In the genomic region with DNA sequence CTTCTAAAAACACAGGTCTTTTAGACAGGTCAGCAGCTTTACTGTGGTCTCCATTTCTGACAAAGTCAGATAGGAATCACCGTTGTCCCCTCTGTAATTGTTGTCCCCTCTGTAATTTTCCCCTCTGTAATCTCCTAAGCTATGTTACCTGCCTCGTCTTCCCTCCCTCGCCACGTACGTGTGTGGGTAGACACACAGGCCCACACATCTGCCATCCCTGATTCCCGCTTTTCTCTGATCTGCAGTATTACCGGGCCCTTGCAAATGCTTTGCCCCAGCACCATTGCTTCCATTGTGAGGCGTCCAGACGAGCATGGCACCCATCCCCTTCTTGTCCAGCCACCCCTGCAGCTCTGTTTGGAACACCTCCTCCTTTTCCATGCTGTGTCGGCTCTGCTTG, we compare ENCODE assay signal across 29 cellular contexts. TPM values are rescaled to one million over a fixed set of nuclear protein-coding genes. Genes with fewer than 3 reads are reported as not detected.
A peak's percentile ranks its signal among the peaks of the same experiment; 100 is the strongest.
DNase-seq lines count a peak whose midpoint lies in the region; ATAC-seq and TF ChIP-seq lines count a peak whose summit lies in the region.
"Had no signal": no experiment of that assay in that cellular context is flagged by ENCODE, and none has a peak within 500 bp of the region (broad histone marks: within the 10 kb centered on the region; RNA-seq: fewer than 3 reads in every experiment).

No MANE protein-coding gene starts in this region.

- H3K27me3 ChIP-seq in GM23338 (ENCODE audit: insufficient read depth) = no peaks in the 10 kb centered on the region
- H3K27me3 ChIP-seq: gastroesophageal sphincter, uterus had no signal

- H3K4me1 ChIP-seq in GM23338 (ENCODE audit: insufficient read depth) = no peaks in the 10 kb centered on the region
- H3K4me1 ChIP-seq: gastroesophageal sphincter, uterus had no signal

- H3K36me3 Mint-ChIP-seq in activated CD8-positive, alpha-beta memory T cell treated with anti-CD3 and anti-CD28 coated beads, Interleukin-2, amount 10 ng/mL, durations not matched to agents 7 days and 5 days = peaks cover 63% of the 10 kb centered on the region
- H3K36me3 Mint-ChIP-seq in GM23338 (ENCODE audit: low read depth) (peaks cover 90% of the 10 kb centered on the region), nephron progenitor cell (ENCODE audit: low read depth) (peaks cover 83% of the 10 kb centered on the region)
- H3K36me3 Mint-ChIP-seq in activated naive CD8-positive, alpha-beta T cell treated with anti-CD3 and anti-CD28 coated beads for 36 hours = peaks cover 30% of the 10 kb centered on the region

- TF ChIP-seq CTCF in GM23338 (conservative IDR thresholded peaks at IDR 0.05; ENCODE audit: low read depth in 2 of 2) = no peak
- no peak for TF ChIP-seq CTCF in nephron progenitor cell (IDR thresholded peaks at IDR 0.05)

- H3K4me2 ChIP-seq in GM23338 = no peak overlapping the region

- H3F3A ChIP-seq in GM23338 (replicated peaks; ENCODE audit: low read depth) = peaks cover 64% of the 10 kb centered on the region

- peaks cover 82% of the 10 kb centered on the region for H3K36me3 ChIP-seq in GM23338 (ENCODE audit: insufficient read depth)
- H3K36me3 ChIP-seq: uterus had no signal

- H2AFZ ChIP-seq in GM23338 = no peak overlapping the region

- ATAC-seq in activated CD8-positive, alpha-beta memory T cell treated with anti-CD3 and anti-CD28 coated beads, Interleukin-2, amount 10 ng/mL, durations not matched to agents 7 days and 5 days = no peak
- ATAC-seq in GM23338 = no peak
- no peak for ATAC-seq in GM18520 (IDR thresholded peaks at IDR 0.05; ENCODE audit: unreplicated experiment)
- ATAC-seq in GM21737 (IDR thresholded peaks at IDR 0.05; ENCODE audit: unreplicated experiment) = no peak
- ATAC-seq: activated CD4-positive, CD25-positive, alpha-beta regulatory T cell treated with anti-CD3 and anti-CD28 coated beads, Interleukin-2, amount 50 U/mL, for 24 hours; gastroesophageal sphincter; left lobe of liver had no signal

- H3K27ac ChIP-seq in GM23338 (ENCODE audit: low read depth) = peak overlapping the region; percentile 55; the same call in 1 of the 2 replicates
- H3K27ac ChIP-seq: gastroesophageal sphincter, uterus had no signal

- H4K20me1 ChIP-seq in GM23338 (replicated peaks; ENCODE audit: insufficient read depth) = peaks cover 51% of the 10 kb centered on the region

- H3K27ac Mint-ChIP-seq in activated CD8-positive, alpha-beta memory T cell treated with anti-CD3 and anti-CD28 coated beads, Interleukin-2, amount 10 ng/mL, durations not matched to agents 7 days and 5 days = peak overlapping the region; percentile 61
- H3K27ac Mint-ChIP-seq in GM23338 = no peak overlapping the region; the same call in 1 of the 2 replicates
- H3K27ac Mint-ChIP-seq in activated naive CD8-positive, alpha-beta T cell treated with anti-CD3 and anti-CD28 coated beads for 36 hours = peak overlapping the region; percentile 71
- H3K27ac Mint-ChIP-seq in nephron progenitor cell = peak overlapping the region; percentile 78
- H3K27ac Mint-ChIP-seq: activated CD4-positive, alpha-beta memory T cell treated with anti-CD3 and anti-CD28 coated beads, Interleukin-2, amount 10 ng/mL, durations not matched to agents 7 days and 5 days; activated naive CD4-positive, alpha-beta T cell treated with anti-CD3 and anti-CD28 coated beads, Interleukin-2, amount 10 ng/mL, durations not matched to agents 7 days and 5 days had no signal

- no peak for DNase-seq in activated CD8-positive, alpha-beta memory T cell treated with anti-CD3 and anti-CD28 coated beads, Interleukin-2, amount 10 ng/mL, durations not matched to agents 7 days and 5 days
- DNase-seq in activated CD8-positive, alpha-beta memory T cell treated with anti-CD3 and anti-CD28 coated beads for 24 hours = no peak
- DNase-seq in GM23338 (ENCODE audit: low spot score) = no peak
- DNase-seq in activated naive CD8-positive, alpha-beta T cell treated with anti-CD3 and anti-CD28 coated beads for 36 hours = no peak
- no peak for DNase-seq in nephron progenitor cell
- no peak for DNase-seq in NCI-H2171 treated with DMSO at 0.1 percent for 48 hours (lab: John Stamatoyannopoulos, UW)
- DNase-seq: 8988T; activated CD4-positive, alpha-beta memory T cell treated with anti-CD3 and anti-CD28 coated beads, Interleukin-2, amount 10 ng/mL, durations not matched to agents 7 days and 5 days; activated naive CD4-positive, alpha-beta T cell treated with anti-CD3 and anti-CD28 coated beads, Interleukin-2, amount 10 ng/mL, durations not matched to agents 7 days and 5 days; central memory CD4-positive, alpha-beta T cell; DMS 273 treated with DMSO at 0.1 percent for 48 hours; hypothalamus; immature natural killer cell; KG1; mesenchymal stem cell; NCI-H1436 treated with DMSO at 0.1 percent for 48 hours; NCI-H2107; NCI-H446; NCI-H82; nucleus accumbens; RPMI8226; stimulated activated CD4-positive, alpha-beta T cell treated with anti-CD3 and anti-CD28 coated beads, Interleukin-15, amount 100 ng/mL, for 24 hours; stimulated activated naive CD4-positive, alpha-beta T cell treated with Interleukin-2 at 50 U/mL for 16 hours had no signal

- H3K4me3 ChIP-seq in GM23338 = no peak overlapping the region
- H3K4me3 ChIP-seq: gastroesophageal sphincter, uterus had no signal

- H3K9me3 Mint-ChIP-seq in activated CD8-positive, alpha-beta memory T cell treated with anti-CD3 and anti-CD28 coated beads, Interleukin-2, amount 10 ng/mL, durations not matched to agents 7 days and 5 days (ENCODE audit: low read depth) = no peaks in the 10 kb centered on the region
- no peaks in the 10 kb centered on the region; the same call in 2 of the 3 replicates for H3K9me3 Mint-ChIP-seq in GM23338
- H3K9me3 Mint-ChIP-seq in activated naive CD8-positive, alpha-beta T cell treated with anti-CD3 and anti-CD28 coated beads for 36 hours = no peaks in the 10 kb centered on the region
- no peaks in the 10 kb centered on the region for H3K9me3 Mint-ChIP-seq in nephron progenitor cell
- H3K9me3 Mint-ChIP-seq: activated CD4-positive, alpha-beta memory T cell treated with anti-CD3 and anti-CD28 coated beads, Interleukin-2, amount 10 ng/mL, durations not matched to agents 7 days and 5 days; activated naive CD4-positive, alpha-beta T cell treated with anti-CD3 and anti-CD28 coated beads, Interleukin-2, amount 10 ng/mL, durations not matched to agents 7 days and 5 days; immature natural killer cell had no signal

- CTCF ChIA-PET in activated CD8-positive, alpha-beta memory T cell treated with anti-CD3 and anti-CD28 coated beads, Interleukin-2, amount 10 ng/mL, durations not matched to agents 7 days and 5 days (lab: Charles Lee) = interaction anchor here (1.3 kb wide), 1 partner anchor 108 kb away, joined by 4 read pairs; no protein-coding TSS in a partner anchor

- H3K4me1 Mint-ChIP-seq in activated CD8-positive, alpha-beta memory T cell treated with anti-CD3 and anti-CD28 coated beads, Interleukin-2, amount 10 ng/mL, durations not matched to agents 7 days and 5 days = peaks cover 36% of the 10 kb centered on the region
- H3K4me1 Mint-ChIP-seq in GM23338 (no peaks in the 10 kb centered on the region), nephron progenitor cell (no peaks in the 10 kb centered on the region)
- peaks cover 9% of the 10 kb centered on the region for H3K4me1 Mint-ChIP-seq in activated naive CD8-positive, alpha-beta T cell treated with anti-CD3 and anti-CD28 coated beads for 36 hours

- H3K4me3 Mint-ChIP-seq in activated CD8-positive, alpha-beta memory T cell treated with anti-CD3 and anti-CD28 coated beads, Interleukin-2, amount 10 ng/mL, durations not matched to agents 7 days and 5 days = no peak overlapping the region
- no peak overlapping the region for H3K4me3 Mint-ChIP-seq in GM23338
- H3K4me3 Mint-ChIP-seq in activated naive CD8-positive, alpha-beta T cell treated with anti-CD3 and anti-CD28 coated beads for 36 hours = no peak overlapping the region
- no peak overlapping the region for H3K4me3 Mint-ChIP-seq in nephron progenitor cell
- H3K4me3 Mint-ChIP-seq: activated CD4-positive, alpha-beta memory T cell treated with anti-CD3 and anti-CD28 coated beads, Interleukin-2, amount 10 ng/mL, durations not matched to agents 7 days and 5 days; activated naive CD4-positive, alpha-beta T cell treated with anti-CD3 and anti-CD28 coated beads, Interleukin-2, amount 10 ng/mL, durations not matched to agents 7 days and 5 days; immature natural killer cell had no signal

- H3K27me3 Mint-ChIP-seq in activated CD8-positive, alpha-beta memory T cell treated with anti-CD3 and anti-CD28 coated beads, Interleukin-2, amount 10 ng/mL, durations not matched to agents 7 days and 5 days = no peaks in the 10 kb centered on the region
- H3K27me3 Mint-ChIP-seq in GM23338 (ENCODE audit: insufficient read depth, low read depth, poor library complexity) (peaks cover 7% of the 10 kb centered on the region), nephron progenitor cell (ENCODE audit: low read depth, poor library complexity) (peaks cover 2% of the 10 kb centered on the region)
- no peaks in the 10 kb centered on the region for H3K27me3 Mint-ChIP-seq in activated naive CD8-positive, alpha-beta T cell treated with anti-CD3 and anti-CD28 coated beads for 36 hours
- H3K27me3 Mint-ChIP-seq: activated CD4-positive, alpha-beta memory T cell treated with anti-CD3 and anti-CD28 coated beads, Interleukin-2, amount 10 ng/mL, durations not matched to agents 7 days and 5 days; activated naive CD4-positive, alpha-beta T cell treated with anti-CD3 and anti-CD28 coated beads, Interleukin-2, amount 10 ng/mL, durations not matched to agents 7 days and 5 days had no signal

- H3K9me2 ChIP-seq in GM23338 (ENCODE audit: insufficient read depth) = no peaks in the 10 kb centered on the region

- peaks cover 74% of the 10 kb centered on the region for H3K79me2 ChIP-seq in GM23338 (replicated peaks; ENCODE audit: insufficient read depth)

TF ChIP-seq in GM23338, 12 proteins besides CTCF, POLR2A, EP300 and RAD21 (continues in another document):
- TF ChIP-seq JUNB (IDR thresholded peaks at IDR 0.05; ENCODE audit: unreplicated experiment) = no peak

RNA-seq across cellular contexts. Expression of a gene that starts 45.0 kb away (rescaled TPM):
- total RNA-seq in activated CD8-positive, alpha-beta memory T cell treated with anti-CD3 and anti-CD28 coated beads, Interleukin-2, amount 10 ng/mL, durations not matched to agents 7 days and 5 days = 10 to 100 TPM; 41.5 to 53.7 TPM
- total RNA-seq in GM23338 (2014; rRNA removed; shearing (Covaris generic)) = 23.7 and 32.4 TPM in 2 replicates
- 17.7 and 20.2 TPM in 2 replicates for polyA plus RNA-seq in GM23338 (2016; fragmentation: Nextera tagmentation; extraction: Ambion mirVana)
- 10 to 100 TPM; 19.4 to 21.5 TPM for total RNA-seq in activated naive CD8-positive, alpha-beta T cell treated with anti-CD3 and anti-CD28 coated beads for 36 hours
